ENCODE assay signal across 1 cellular context in genomic region chr4:100100985-100101384, GRCh38.
TF ChIP-seq lines count a peak whose summit lies in the region.

No MANE protein-coding gene starts in this region.

TF ChIP-seq in H1, 55 proteins besides CTCF, POLR2A, EP300 and RAD21 (continued from another document):
- TF ChIP-seq MAX (IDR thresholded peaks at IDR 0.05) (peak; percentile 31; the same call in 1 of the 2 replicates), BACH1 (IDR thresholded peaks at IDR 0.05; ENCODE audit: low read length) (no peak), ATF3 (IDR thresholded peaks at IDR 0.05; ENCODE audit: insufficient read depth, low read depth, low read length) (no peak)
